8 cellular contexts compared by ENCODE assay signal in the genomic region with DNA sequence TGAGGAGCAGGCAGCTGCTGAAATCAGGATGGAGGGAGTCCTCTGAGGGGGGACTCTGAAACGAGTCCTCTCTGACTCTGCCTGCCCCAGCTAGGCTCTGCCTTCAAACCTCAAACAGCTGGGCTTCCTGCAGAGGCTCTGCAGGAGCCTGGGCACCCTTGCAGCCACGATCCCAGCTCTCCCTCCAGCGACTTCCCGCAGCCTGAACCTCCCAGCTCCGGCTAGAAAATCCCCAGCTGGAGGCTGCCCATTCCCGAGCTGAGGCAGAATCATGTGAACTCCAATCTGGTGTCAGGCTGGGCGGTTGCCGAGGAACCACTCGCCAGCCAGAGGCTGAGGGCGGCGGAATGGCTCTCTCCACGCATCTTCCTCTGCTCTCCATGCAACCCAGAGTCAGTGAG. TPM values are rescaled to one million over a fixed set of nuclear protein-coding genes. Genes with fewer than 3 reads are reported as not detected.
DNase-seq lines count a peak whose midpoint lies in the region; ATAC-seq and TF ChIP-seq lines count a peak whose summit lies in the region.

A gene with protein sequence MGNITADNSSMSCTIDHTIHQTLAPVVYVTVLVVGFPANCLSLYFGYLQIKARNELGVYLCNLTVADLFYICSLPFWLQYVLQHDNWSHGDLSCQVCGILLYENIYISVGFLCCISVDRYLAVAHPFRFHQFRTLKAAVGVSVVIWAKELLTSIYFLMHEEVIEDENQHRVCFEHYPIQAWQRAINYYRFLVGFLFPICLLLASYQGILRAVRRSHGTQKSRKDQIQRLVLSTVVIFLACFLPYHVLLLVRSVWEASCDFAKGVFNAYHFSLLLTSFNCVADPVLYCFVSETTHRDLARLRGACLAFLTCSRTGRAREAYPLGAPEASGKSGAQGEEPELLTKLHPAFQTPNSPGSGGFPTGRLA (minus strand): TSS at position 204 of the 401 bp plus-strand sequence. CDS start 9,654 bp downstream, outside the sequence.

- ATAC-seq in esophagus mucosa (peak; percentile 10), naive B cell (ENCODE audit: low read depth in 2 of 2) (no peak), HG02852 (IDR thresholded peaks at IDR 0.05; ENCODE audit: unreplicated experiment) (no peak), HG03097 (IDR thresholded peaks at IDR 0.05; ENCODE audit: low FRiP score, unreplicated experiment) (no peak)

- peak; percentile 64 for DNase-seq in Ammon's horn (ENCODE audit: low spot score)
- peak; percentile 65 for DNase-seq in HFFc6
- no peak for DNase-seq in T-helper 2 cell treated with Interferon-gamma antibody and Interleukin-4, amounts not matched to agents 5 μg/mL and 100 μg/mL, for 36 hours (ENCODE audit: low spot score)
- DNase-seq in naive B cell: no peak
- DNase-seq in effector CD8-positive, alpha-beta T cell (lab: John Stamatoyannopoulos, UW): no peak

- H3K36me3 Mint-ChIP-seq in HFFc6 (ENCODE audit: low read depth): peaks cover 12% of the 10 kb centered on the region
- peaks cover 85% of the 10 kb centered on the region for H3K36me3 Mint-ChIP-seq in T-helper 2 cell treated with Interferon-gamma antibody and Interleukin-4, amounts not matched to agents 5 μg/mL and 100 μg/mL, for 36 hours (ENCODE audit: low read depth)
- H3K36me3 Mint-ChIP-seq in naive B cell: peaks cover 0 to 8% of the 10 kb centered on the region in 2 donors

- H3K27ac Mint-ChIP-seq in HFFc6 (peak within 1 kb of the TSS; percentile 84), naive B cell (peak within 1 kb of the TSS; percentile 77 to 96 (median 93))
- peak within 1 kb of the TSS; percentile 89 for H3K27ac Mint-ChIP-seq in T-helper 2 cell treated with Interferon-gamma antibody and Interleukin-4, amounts not matched to agents 5 μg/mL and 100 μg/mL, for 36 hours

- TF ChIP-seq CTCF in HFFc6 (IDR thresholded peaks at IDR 0.05): no peak

- H3K4me1 Mint-ChIP-seq in HFFc6 (ENCODE audit: low read depth) (peaks cover 39% of the 10 kb centered on the region), naive B cell (peaks cover 46 to 73% (median 47%) of the 10 kb centered on the region in 3 donors)
- H3K4me1 Mint-ChIP-seq in T-helper 2 cell treated with Interferon-gamma antibody and Interleukin-4, amounts not matched to agents 5 μg/mL and 100 μg/mL, for 36 hours (ENCODE audit: low read depth): peaks cover 71% of the 10 kb centered on the region

- no peaks in the 10 kb centered on the region; the same call in 1 of the 2 replicates for H3K27me3 Mint-ChIP-seq in HFFc6 (ENCODE audit: insufficient read depth)
- H3K27me3 Mint-ChIP-seq in T-helper 2 cell treated with Interferon-gamma antibody and Interleukin-4, amounts not matched to agents 5 μg/mL and 100 μg/mL, for 36 hours (ENCODE audit: low read depth): no peaks in the 10 kb centered on the region
- H3K27me3 Mint-ChIP-seq in naive B cell: no peaks in the 10 kb centered on the region

- peaks cover 7% of the 10 kb centered on the region; the same call in 1 of the 2 replicates for H3K9me3 Mint-ChIP-seq in HFFc6
- H3K9me3 Mint-ChIP-seq in T-helper 2 cell treated with Interferon-gamma antibody and Interleukin-4, amounts not matched to agents 5 μg/mL and 100 μg/mL, for 36 hours: no peaks in the 10 kb centered on the region
- peaks cover 0 to 5% (median 4%) of the 10 kb centered on the region in 7 donors for H3K9me3 Mint-ChIP-seq in naive B cell

- H3K4me3 Mint-ChIP-seq in HFFc6 (peak within 1 kb of the TSS; percentile 81), naive B cell (peak within 1 kb of the TSS; percentile 69 to 91 (median 80))
- peak within 1 kb of the TSS; percentile 88 for H3K4me3 Mint-ChIP-seq in T-helper 2 cell treated with Interferon-gamma antibody and Interleukin-4, amounts not matched to agents 5 μg/mL and 100 μg/mL, for 36 hours

RNA-seq across cellular contexts. Expression of the gene that starts here (rescaled TPM):
- under 1 TPM; 0.34 to 0.88 (median 0.52) TPM for total RNA-seq in HFFc6 (2021; fragmentation: NEBNext Ultra II Directional; extraction: Animal tissue kit (Norgen Biotek cat#: 25700))
- 11.6 TPM for total RNA-seq in esophagus mucosa
- under 1 TPM in 5 of 6 donors, not detected in 1; 0.11 to 0.58 (median 0.23) TPM for polyA plus RNA-seq in naive B cell (ENCODE audit: low read depth in 6 of 6)

Comparison
In these comparisons a context has a peak if more than half of its experiments do, and no peak if none do; other contexts are left out.
1. Peak in DNase-seq in HFFc6; RNA of the gene not detected or under 1 TPM.